In the genomic region with DNA sequence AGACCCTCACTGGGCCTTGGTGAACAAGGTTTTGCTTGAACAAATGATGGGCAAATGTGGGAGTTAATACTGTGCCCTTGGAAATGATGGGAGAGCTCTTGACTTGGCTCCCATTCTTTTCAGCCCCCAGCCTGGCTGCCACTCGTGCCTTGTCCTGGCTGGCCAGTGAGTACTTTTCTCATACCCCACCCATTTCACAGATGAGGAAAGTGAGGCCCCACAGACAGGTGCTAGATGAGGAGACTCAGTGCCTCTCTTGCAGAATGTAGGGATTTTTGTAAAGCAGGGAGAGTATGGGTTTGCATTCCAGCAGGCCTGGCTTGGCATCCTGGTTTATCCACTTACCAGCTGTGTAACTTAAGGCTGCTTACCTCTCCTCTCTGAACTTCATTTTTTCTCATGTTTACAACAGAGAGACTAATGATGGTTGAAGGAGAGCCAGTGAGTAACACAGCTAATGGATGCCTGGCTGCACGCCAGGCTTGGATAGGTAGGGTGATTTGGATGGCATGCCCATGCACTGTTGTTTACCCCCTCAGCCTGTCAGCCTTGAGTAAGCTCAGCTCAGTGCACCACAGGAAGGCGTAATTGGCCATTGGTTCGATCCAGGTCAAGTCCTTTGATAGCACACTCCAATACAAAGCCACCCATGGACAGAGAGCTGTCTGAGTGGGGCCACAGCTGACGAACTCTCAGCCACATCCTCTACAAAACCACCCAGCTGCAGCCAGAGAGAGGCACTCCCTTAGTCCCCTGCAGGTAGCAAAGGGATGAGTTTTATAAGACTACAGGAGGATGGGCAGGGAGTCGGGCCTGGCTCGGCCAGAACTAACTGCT, we compare ENCODE assay signal across 9 cellular contexts.
A peak's percentile ranks its signal among the peaks of the same experiment; 100 is the strongest.
DNase-seq lines count a peak whose midpoint lies in the region; FAIRE-seq and TF ChIP-seq lines count a peak whose summit lies in the region.
"Had no signal": no experiment of that assay in that cellular context is flagged by ENCODE, and none has a peak within 500 bp of the region (broad histone marks: within the 10 kb centered on the region; RNA-seq: fewer than 3 reads in every experiment).

No MANE protein-coding gene starts in this region.

- POLR2A ChIA-PET in H1 (lab: Charles Lee; ENCODE audit: partially characterized antibody), result no interaction called here

- H3K18ac ChIP-seq in H1 (ENCODE audit: extremely low read depth, low read length), result no peak overlapping the region

- no peak overlapping the region for H3K14ac ChIP-seq in H1 (ENCODE audit: insufficient read length)

- H3K56ac ChIP-seq in H1 (replicated peaks; ENCODE audit: insufficient read length, low read depth, low read length), result no peak overlapping the region

- TF ChIP-seq CTCF in H1 (IDR thresholded peaks at IDR 0.05; ENCODE audit: control extremely low read depth in 1 of 3, insufficient read depth in 1 of 3, low read depth in 1 of 3, low read length in 3 of 3), result no peak

- FAIRE-seq in H1 (lab: Jason Lieb, UNC), result no peak

- peaks cover 1 to 12% (median 6%) of the 10 kb centered on the region in 4 experiments; a peak in 5 of 7 replicates for H3K4me1 ChIP-seq in H1 (replicated peaks in 1 of 4; ENCODE audit: control insufficient read depth in 3 of 4, insufficient read depth in 4 of 4, low read length in 3 of 4)
- peaks cover 31% of the 10 kb centered on the region for H3K4me1 ChIP-seq in stomach smooth muscle (ENCODE audit: control insufficient read depth, insufficient read depth, low read length)

- no peak for TF ChIP-seq EP300 in H1 (IDR thresholded peaks at IDR 0.05; ENCODE audit: borderline replicate concordance in 1 of 2, low read depth in 2 of 2, low read length in 2 of 2)

- no peak overlapping the region for H2BK120ac ChIP-seq in H1 (replicated peaks; ENCODE audit: low read depth, low read length)

- DNase-seq in NCI-H1092 (lab: John Stamatoyannopoulos, UW) (peak; percentile 68), NCI-H446 (lab: John Stamatoyannopoulos, UW) (peak; percentile 18 to 65), H1 (ENCODE audit: low read depth in 1 of 2, low spot score in 2 of 2) (no peak), 8988T (no peak)
- no peak for DNase-seq in stimulated activated CD8-positive, alpha-beta memory T cell treated with anti-CD3 and anti-CD28 coated beads, Interleukin-4, amount 100 ng/mL, for 48 hours
- DNase-seq in stimulated activated CD4-positive, alpha-beta T cell treated with anti-CD3 and anti-CD28 coated beads, Interleukin-4, amount 100 ng/mL, for 1 hour, result no peak
- DNase-seq: KBM-7, testis had no signal

- no peak for TF ChIP-seq RAD21 in H1 (IDR thresholded peaks at IDR 0.05 in 1 of 2, conservative IDR thresholded peaks at IDR 0.05 in 1 of 2; ENCODE audit: low read depth in 2 of 2, low read length in 2 of 2)

- no peaks in the 10 kb centered on the region for H3K36me3 ChIP-seq in H1 (ENCODE audit: control insufficient read depth in 2 of 4, insufficient read depth in 4 of 4, low read length in 3 of 4)
- no peaks in the 10 kb centered on the region for H3K36me3 ChIP-seq in stomach smooth muscle (ENCODE audit: control insufficient read depth in 2 of 2, insufficient read depth in 2 of 2, low read length in 2 of 2)

- no peak overlapping the region for H3K4ac ChIP-seq in H1 (replicated peaks; ENCODE audit: insufficient read length, low read depth, low read length)

- CTCF ChIA-PET in H1 (lab: Charles Lee; ENCODE audit: partially characterized antibody), result interaction anchor here (0.6 to 1.3 kb wide), 3 partner anchors 9 to 819 kb away, joined by 3 read pairs; no protein-coding TSS in a partner anchor

- H3K27me3 ChIP-seq in H1 (replicated peaks in 1 of 4; ENCODE audit: control insufficient read depth in 3 of 4, extremely low read depth in 1 of 4, insufficient read depth in 3 of 4, low read length in 3 of 4), result no peaks in the 10 kb centered on the region
- no peaks in the 10 kb centered on the region for H3K27me3 ChIP-seq in stomach smooth muscle (ENCODE audit: control insufficient read depth in 1 of 2, insufficient read depth in 2 of 2, low read length in 2 of 2)
- H3K27me3 ChIP-seq: testis had no signal

- H4K91ac ChIP-seq in H1 (replicated peaks; ENCODE audit: insufficient read length, low read length), result no peak overlapping the region

- H2BK20ac ChIP-seq in H1 (ENCODE audit: low read length), result no peak overlapping the region

- no peaks in the 10 kb centered on the region for H4K20me1 ChIP-seq in H1 (replicated peaks in 1 of 2; ENCODE audit: control insufficient read depth in 1 of 2, insufficient read depth in 2 of 2, low read length in 2 of 2)

- H4K8ac ChIP-seq in H1 (ENCODE audit: extremely low read depth, insufficient read depth, low read length), result no peak overlapping the region

- no peaks in the 10 kb centered on the region for H3K79me2 ChIP-seq in H1 (ENCODE audit: control insufficient read depth in 1 of 2, insufficient read depth in 2 of 2, low read length in 2 of 2)

- no peak for TF ChIP-seq POLR2A in H1 (IDR thresholded peaks at IDR 0.05; ENCODE audit: control extremely low read depth in 1 of 2, low read depth in 2 of 2, low read length in 2 of 2)

- H3K23ac ChIP-seq in H1 (ENCODE audit: insufficient read length), result no peak overlapping the region

- no peak overlapping the region for H2BK12ac ChIP-seq in H1 (ENCODE audit: low read depth, low read length)

- H3K9ac ChIP-seq in H1 (replicated peaks in 1 of 4; ENCODE audit: extremely low read depth in 1 of 4, low read depth in 3 of 4, low read length in 3 of 4) (no peak overlapping the region), stomach smooth muscle (ENCODE audit: low read length in 2 of 2) (peak overlapping the region in 1 of 2 donors; percentile 55)

- 0 out of 2 replicates have a peak overlapping the region, but pooled peaks have one; percentile 49 for H2BK15ac ChIP-seq in H1 (ENCODE audit: low read length)

- no peaks in the 10 kb centered on the region; the same call in 1 of the 2 replicates for H3K23me2 ChIP-seq in H1 (ENCODE audit: low read depth, low read length)

- peaks cover 0 to 2% of the 10 kb centered on the region in 2 experiments; a peak in 1 of 4 replicates for H3K9me3 ChIP-seq in H1 (ENCODE audit: insufficient read depth in 2 of 2, low read depth in 1 of 2, low read length in 1 of 2)
- H3K9me3 ChIP-seq in stomach smooth muscle (ENCODE audit: control insufficient read depth in 2 of 2, low read length in 2 of 2), result no peaks in the 10 kb centered on the region
- H3K9me3 ChIP-seq: testis had no signal

- H4K5ac ChIP-seq in H1 (ENCODE audit: insufficient read length, low read depth, low read length), result no peak overlapping the region

- H3K4me2 ChIP-seq in H1 (ENCODE audit: insufficient read depth in 1 of 2, low read depth in 2 of 2, low read length in 2 of 2), result no peak overlapping the region

- H3K4me3 ChIP-seq in H1 (ENCODE audit: extremely low read depth in 1 of 4, insufficient read depth in 2 of 4, low read depth in 3 of 4, low read length in 4 of 4) (no peak overlapping the region), stomach smooth muscle (ENCODE audit: low read length in 2 of 2) (no peak overlapping the region)
- H3K4me3 ChIP-seq: testis had no signal

- no peaks in the 10 kb centered on the region for H3K79me1 ChIP-seq in H1 (ENCODE audit: low read depth, low read length)

- no peak overlapping the region for H2AFZ ChIP-seq in H1 (ENCODE audit: low read length)

- H2AK5ac ChIP-seq in H1 (ENCODE audit: low read depth, low read length), result no peak overlapping the region

- 92% methylated on average over 7 of the region's 7 CpGs; no CpG with 5 or more reads in 1 of the 2 experiments for WGBS in H1 (ENCODE audit: extremely low coverage in 1 of 2, insufficient coverage in 1 of 2, insufficient read length in 1 of 2, insufficient replicate concordance in 2 of 2, low coverage in 1 of 2, low lambda C conversion rate in 2 of 2, missing lambda C conversion rate in 1 of 2), 2 experiments

- no peak overlapping the region for H2BK5ac ChIP-seq in H1 (ENCODE audit: low read depth, low read length)

- H3K27ac ChIP-seq in H1 (ENCODE audit: low read depth, low read length) (no peak overlapping the region), stomach smooth muscle (ENCODE audit: low read length) (peak overlapping the region; percentile 90)
- H3K27ac ChIP-seq: testis had no signal

TF ChIP-seq in H1, 55 proteins besides CTCF, POLR2A, EP300 and RAD21:
- TF ChIP-seq TAF7 (optimal IDR thresholded peaks at IDR 0.05; ENCODE audit: borderline replicate concordance, low read depth, low read length) (no peak), KDM5A (IDR thresholded peaks at IDR 0.05; ENCODE audit: low read length) (no peak), SP1 (IDR thresholded peaks at IDR 0.05; ENCODE audit: low read depth, low read length) (no peak), CREB1 (IDR thresholded peaks at IDR 0.05) (no peak), ATF3 (IDR thresholded peaks at IDR 0.05; ENCODE audit: insufficient read depth, low read depth, low read length) (no peak), NANOG (IDR thresholded peaks at IDR 0.05; ENCODE audit: insufficient read depth, low read depth, low read length, poor library complexity, severe bottlenecking) (no peak), GTF2F1 (IDR thresholded peaks at IDR 0.05; ENCODE audit: borderline replicate concordance, low read depth, low read length) (no peak), NRF1 (IDR thresholded peaks at IDR 0.05; ENCODE audit: low read depth, low read length) (no peak), HDAC6 (IDR thresholded peaks at IDR 0.05; ENCODE audit: low read depth, low read length) (no peak), JUN (IDR thresholded peaks at IDR 0.05; ENCODE audit: low read depth, low read length) (no peak), FOSL1 (IDR thresholded peaks at IDR 0.05; ENCODE audit: insufficient read depth, low read depth, low read length) (no peak), BACH1 (IDR thresholded peaks at IDR 0.05; ENCODE audit: low read length) (no peak), ZNF274 (IDR thresholded peaks at IDR 0.05; ENCODE audit: borderline replicate concordance, extremely low read depth, low read length) (no peak), RBBP5 (IDR thresholded peaks at IDR 0.05; ENCODE audit: borderline replicate concordance, low read depth, low read length) (no peak)
- TF ChIP-seq, protein P1, sequence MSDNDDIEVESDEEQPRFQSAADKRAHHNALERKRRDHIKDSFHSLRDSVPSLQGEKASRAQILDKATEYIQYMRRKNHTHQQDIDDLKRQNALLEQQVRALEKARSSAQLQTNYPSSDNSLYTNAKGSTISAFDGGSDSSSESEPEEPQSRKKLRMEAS (IDR thresholded peaks at IDR 0.05), result no peak

Comparison
In these comparisons a context has a peak if more than half of its experiments do, and no peak if none do; other contexts are left out.
1. DNase-seq: peak in NCI-H1092 (single experiment) and NCI-H446 (2 of 2); none in H1 (0 of 2), stimulated activated CD8-positive, alpha-beta memory T cell treated with anti-CD3 and anti-CD28 coated beads, Interleukin-4, amount 100 ng/mL, for 48 hours (single experiment), 8988T (single experiment) and stimulated activated CD4-positive, alpha-beta T cell treated with anti-CD3 and anti-CD28 coated beads, Interleukin-4, amount 100 ng/mL, for 1 hour (single experiment).